In genomic region chr9:112348257-112348992, GRCh38 we compare ENCODE assay signal across 8 cellular contexts.
DNase-seq lines count a peak whose midpoint lies in the region; ATAC-seq and TF ChIP-seq lines count a peak whose summit lies in the region.

No MANE protein-coding gene starts in this region.

- no peaks in the 10 kb centered on the region for H3K4me1 Mint-ChIP-seq in nephron
- peaks cover 7 to 11% of the 10 kb centered on the region in 2 donors for H3K4me1 Mint-ChIP-seq in stimulated activated naive B cell treated with anti-CD40 and anti-IgM and Interleukin-4, amounts not matched to agents 10 μg/mL and 1 μg/mL and 100 μg/mL, for 72 hours

- H3K4me3 ChIP-seq in fibroblast of mammary gland (ENCODE audit: control insufficient read depth, low read depth, low read length) = peak overlapping the region; percentile 55

- H3K27ac Mint-ChIP-seq in nephron = peak overlapping the region in 2 of 3 experiments; percentile 6 to 10
- H3K27ac Mint-ChIP-seq in stimulated activated naive B cell treated with anti-CD40 and anti-IgM and Interleukin-4, amounts not matched to agents 10 μg/mL and 1 μg/mL and 100 μg/mL, for 72 hours = peak overlapping the region; percentile 96

- DNase-seq in DMS153 (lab: John Stamatoyannopoulos, UW) = peak; percentile 61
- peak; percentile 88 for DNase-seq in NCI-H2227 treated with DMSO at 0.1 percent for 48 hours (lab: John Stamatoyannopoulos, UW)
- peak; percentile 40 to 43 for DNase-seq in activated T-helper 1 cell treated with anti-CD3 and anti-CD28 coated beads, Interleukin-2, amount 50 U/mL, for 16 hours (ENCODE audit: low read depth in 1 of 2, low spot score in 1 of 2)
- DNase-seq in fibroblast of mammary gland (ENCODE audit: low read depth) = peak; percentile 82
- DNase-seq in stimulated activated naive B cell treated with anti-CD40 and anti-IgM and Interleukin-4, amounts not matched to agents 10 μg/mL and 1 μg/mL and 100 μg/mL, for 72 hours = peak; percentile 60

- peak overlapping the region; percentile 55 to 69 (median 60) for H3K4me3 Mint-ChIP-seq in nephron
- peak overlapping the region; percentile 80 to 92 for H3K4me3 Mint-ChIP-seq in stimulated activated naive B cell treated with anti-CD40 and anti-IgM and Interleukin-4, amounts not matched to agents 10 μg/mL and 1 μg/mL and 100 μg/mL, for 72 hours

- no peak for TF ChIP-seq CTCF in fibroblast of mammary gland (conservative IDR thresholded peaks at IDR 0.05; ENCODE audit: control insufficient read depth, insufficient read depth, low read depth, low read length)
- no peak for TF ChIP-seq CTCF in nephron (IDR thresholded peaks at IDR 0.05; ENCODE audit: unreplicated experiment in 3 of 3)

- H3K9me3 Mint-ChIP-seq in nephron = no peaks in the 10 kb centered on the region
- no peaks in the 10 kb centered on the region for H3K9me3 Mint-ChIP-seq in stimulated activated naive B cell treated with anti-CD40 and anti-IgM and Interleukin-4, amounts not matched to agents 10 μg/mL and 1 μg/mL and 100 μg/mL, for 72 hours

- peak; percentile 65 to 76 for ATAC-seq in stimulated activated naive B cell treated with anti-CD40 and anti-IgM and Interleukin-4, amounts not matched to agents 10 μg/mL and 1 μg/mL and 100 μg/mL, for 72 hours (replicated peaks)
- ATAC-seq in GM18909 (IDR thresholded peaks at IDR 0.05; ENCODE audit: poor library complexity, unreplicated experiment) = no peak
- ATAC-seq in HG03354 (IDR thresholded peaks at IDR 0.05; ENCODE audit: poor library complexity, severe bottlenecking, unreplicated experiment) = no peak

- peaks cover 4% of the 10 kb centered on the region for H3K27me3 Mint-ChIP-seq in nephron (ENCODE audit: low read depth)
- peaks cover 0 to 4% of the 10 kb centered on the region in 2 donors for H3K27me3 Mint-ChIP-seq in stimulated activated naive B cell treated with anti-CD40 and anti-IgM and Interleukin-4, amounts not matched to agents 10 μg/mL and 1 μg/mL and 100 μg/mL, for 72 hours

- H3K36me3 Mint-ChIP-seq in nephron (ENCODE audit: low read depth) = no peaks in the 10 kb centered on the region
- peaks cover 0 to 5% of the 10 kb centered on the region in 2 donors for H3K36me3 Mint-ChIP-seq in stimulated activated naive B cell treated with anti-CD40 and anti-IgM and Interleukin-4, amounts not matched to agents 10 μg/mL and 1 μg/mL and 100 μg/mL, for 72 hours

Comparison
In these comparisons a context has a peak if more than half of its experiments do, and no peak if none do; other contexts are left out.
1. ATAC-seq: peak in stimulated activated naive B cell treated with anti-CD40 and anti-IgM and Interleukin-4, amounts not matched to agents 10 μg/mL and 1 μg/mL and 100 μg/mL, for 72 hours (2 of 2); none in GM18909 (single experiment) and HG03354 (single experiment).
2. Peak in every context shown above with its lines, with median percentiles within 50 percentile points of each other: DNase-seq.